ENCODE assay signal across 8 cellular contexts in the genomic region with DNA sequence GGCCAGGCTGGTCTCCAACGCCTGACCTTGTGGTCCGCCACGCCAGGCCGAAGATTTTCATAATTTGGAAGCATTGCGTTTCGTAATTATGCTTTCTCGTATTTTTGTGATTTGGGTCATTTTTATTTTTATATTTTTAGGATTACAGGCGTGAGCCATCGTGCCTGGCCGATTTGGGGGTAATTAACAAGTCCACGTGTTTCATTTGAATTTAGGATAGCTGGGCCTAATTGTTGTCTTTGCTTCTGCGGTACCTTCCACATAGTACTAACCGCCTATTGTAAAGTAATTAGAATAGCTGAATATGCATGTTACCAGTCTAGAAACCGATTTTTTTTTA. TPM values are rescaled to one million over a fixed set of nuclear protein-coding genes. Genes with fewer than 3 reads are reported as not detected.
DNase-seq lines count a peak whose midpoint lies in the region; ATAC-seq and TF ChIP-seq lines count a peak whose summit lies in the region.

No MANE protein-coding gene starts in this region.

- no peaks in the 10 kb centered on the region for H3K79me1 ChIP-seq in H9 (ENCODE audit: insufficient read depth, low read depth, low read length, poor library complexity, severe bottlenecking)

- peaks cover 7 to 8% of the 10 kb centered on the region in 2 experiments for H3K9me3 Mint-ChIP-seq in H9
- H3K9me3 Mint-ChIP-seq in T-cell = no peaks in the 10 kb centered on the region

- no peak overlapping the region for H3K23ac ChIP-seq in H9 (ENCODE audit: insufficient read length, low read depth, low read length)

- H2BK12ac ChIP-seq in H9 (ENCODE audit: insufficient read length, low read depth, low read length) = no peak overlapping the region

- no peak overlapping the region for H4K8ac ChIP-seq in H9 (replicated peaks; ENCODE audit: insufficient read length, low read depth, low read length)

- no peak overlapping the region for H2AFZ ChIP-seq in H9 (ENCODE audit: low read length)

- H3K4me1 Mint-ChIP-seq in H9 (peaks cover 18 to 34% of the 10 kb centered on the region in 2 experiments), T-cell (peaks cover 43 to 63% (median 55%) of the 10 kb centered on the region in 3 donors)

- no peak overlapping the region; the same call in 1 of the 2 replicates for H3K4ac ChIP-seq in H9 (ENCODE audit: low read depth, low read length)

- no peaks in the 10 kb centered on the region for H3K9me3 ChIP-seq in H9 (ENCODE audit: control insufficient read depth, low read depth, low read length)

- no peak overlapping the region for H4K5ac ChIP-seq in H9 (ENCODE audit: insufficient read length, low read depth, low read length)

- H3K4me3 Mint-ChIP-seq in H9 = peak overlapping the region; percentile 97
- H3K4me3 Mint-ChIP-seq in T-cell = peak overlapping the region; percentile 94 to 100 (median 99)

- TF ChIP-seq CTCF in H9 (conservative IDR thresholded peaks at IDR 0.05) (no peak), foreskin keratinocyte (conservative IDR thresholded peaks at IDR 0.05) (no peak), GM13977 (IDR thresholded peaks at IDR 0.05; ENCODE audit: extremely low read depth, insufficient read depth, missing control alignments) (no peak)

- no peak overlapping the region for H2BK15ac ChIP-seq in H9 (ENCODE audit: low read depth, low read length)

- H3K14ac ChIP-seq in H9 (ENCODE audit: insufficient read depth, low read length) = peak overlapping the region; percentile 83; the same call in 1 of the 2 replicates

- no peak overlapping the region for H2BK20ac ChIP-seq in H9 (ENCODE audit: low read depth, low read length, poor library complexity, severe bottlenecking)

- DNase-seq in H9 (no peak), T-cell (no peak), foreskin keratinocyte (peak in 1 of 2 donors; percentile 5), NCI-H748 (lab: John Stamatoyannopoulos, UW; ENCODE audit: unreplicated experiment) (no peak), hepatic stellate cell (ENCODE audit: low spot score) (no peak), D341Med (ENCODE audit: low spot score) (no peak), GM13977 (ENCODE audit: low spot score) (no peak)

- H4K20me1 ChIP-seq in H9 (ENCODE audit: control insufficient read depth, insufficient read depth, insufficient read length) = peaks cover 3% of the 10 kb centered on the region

- H3K36me3 Mint-ChIP-seq in H9 (ENCODE audit: insufficient read depth in 1 of 3, low read depth in 3 of 3) (peaks cover 56 to 65% (median 61%) of the 10 kb centered on the region in 3 experiments), T-cell (peaks cover 37% of the 10 kb centered on the region)

- no peak overlapping the region for H3T11ph ChIP-seq in H9 (ENCODE audit: low read length)

- no peak overlapping the region for H4K91ac ChIP-seq in H9 (ENCODE audit: insufficient read length, low read depth, low read length)

- CTCF ChIA-PET in T-cell (lab: Charles Lee) = interaction anchor here (0.6 to 0.7 kb wide), 2 partner anchors 9 to 48 kb away, joined by 3 to 5 read pairs; no protein-coding TSS in a partner anchor

- H3K27ac Mint-ChIP-seq in H9 (peak overlapping the region; percentile 99), T-cell (peak overlapping the region; percentile 96 to 99)

- peak overlapping the region; percentile 99 for H3K9ac ChIP-seq in H9 (ENCODE audit: extremely low read depth, insufficient read length, low read length)

- peak overlapping the region; percentile 65 to 86 (median 83) for H3K4me3 ChIP-seq in skin epidermis

- peak overlapping the region; percentile 65 for H3K4me2 ChIP-seq in H9 (ENCODE audit: insufficient read depth, insufficient read length, low read length)

- no peaks in the 10 kb centered on the region for H3K27me3 ChIP-seq in H9 (ENCODE audit: insufficient read depth, low read length)
- H3K27me3 ChIP-seq in foreskin keratinocyte = no peaks in the 10 kb centered on the region

- H2BK5ac ChIP-seq in H9 (ENCODE audit: insufficient read length, low read length) = no peak overlapping the region

- peaks cover 2% of the 10 kb centered on the region; the same call in 1 of the 2 replicates for H3K4me1 ChIP-seq in H9 (ENCODE audit: insufficient read depth, low read length)
- H3K4me1 ChIP-seq in foreskin keratinocyte = peaks cover 15% of the 10 kb centered on the region

- no peak for ATAC-seq in T-cell (replicated peaks in 1 of 4)
- no peak for ATAC-seq in foreskin keratinocyte

- peak overlapping the region; percentile 67 for H3K56ac ChIP-seq in H9 (ENCODE audit: insufficient read length, low read depth, low read length)

- peak overlapping the region; percentile 90 for H3K18ac ChIP-seq in H9 (ENCODE audit: insufficient read length, low read depth, low read length)

- H3K27ac ChIP-seq in H9 (ENCODE audit: insufficient read length, low read depth, low read length) (peak overlapping the region; percentile 89), foreskin keratinocyte (peak overlapping the region; percentile 94), skin epidermis (peak overlapping the region; percentile 54 to 96 (median 90))

- peaks cover 4% of the 10 kb centered on the region for H3K23me2 ChIP-seq in H9 (ENCODE audit: insufficient read length, low read depth, low read length, poor library complexity, severe bottlenecking)

- peaks cover 44% of the 10 kb centered on the region for H3K27me3 Mint-ChIP-seq in H9 (ENCODE audit: low read depth)
- no peaks in the 10 kb centered on the region for H3K27me3 Mint-ChIP-seq in T-cell

- no peak overlapping the region for H2AK5ac ChIP-seq in H9 (ENCODE audit: insufficient read length, low read length)

- H3K79me2 ChIP-seq in H9 (ENCODE audit: insufficient read depth, low read length) = 0 out of 2 replicates have a peak, but pooled peaks cover 2% of the 10 kb centered on the region

- POLR2A ChIA-PET in T-cell (lab: Charles Lee) = interaction anchor here (0.5 to 4.3 kb wide), 5 partner anchors 55 to 415 kb away, joined by 3 to 21 read pairs (median 7); no protein-coding TSS in a partner anchor

- no peak overlapping the region for H2BK120ac ChIP-seq in H9 (ENCODE audit: low read depth, low read length, poor library complexity, severe bottlenecking)

- in situ Hi-C loops in GM13977 (cut with MboI; ENCODE audit: low pct_unique_long_range_greater_than_20kb, low sequenced_read_pairs, unreplicated experiment) = no loop called here

- WGBS in H9 (ENCODE audit: extremely low coverage, insufficient read length, low lambda C conversion rate) = no CpG with 5 or more reads among the region's 14 CpGs

RNA-seq across cellular contexts. Expression of a gene that starts 1.0 kb away (rescaled TPM):
- total RNA-seq in H9 (2021) (92.1 and 93.6 TPM in 2 replicates), T-cell (10 to 100 TPM; 13.1 to 23.2 (median 19.7) TPM), foreskin keratinocyte (67.6 and 85.3 TPM in 2 replicates)
- polyA plus RNA-seq in foreskin keratinocyte = 58.5 and 77.3 TPM in 2 replicates

RNA-seq across cellular contexts. Expression of a gene that starts 46.0 kb away (rescaled TPM):
- total RNA-seq in H9 (2021) = 42.2 and 45.0 TPM in 2 replicates
- total RNA-seq in T-cell = 10 to 100 TPM; 28.6 to 47.6 (median 41.3) TPM
- 27.2 and 27.6 TPM in 2 replicates for total RNA-seq in foreskin keratinocyte
- 45.4 and 47.9 TPM in 2 replicates for polyA plus RNA-seq in foreskin keratinocyte
